1 cellular context compared by ENCODE assay signal in genomic region chr2:86068098-86069047, GRCh38.
TF ChIP-seq lines count a peak whose summit lies in the region.

No MANE protein-coding gene starts in this region.

TF ChIP-seq in GM12878, 131 proteins besides CTCF, POLR2A, EP300 and RAD21 (continued from another document):
- no peak for TF ChIP-seq HSF1 (IDR thresholded peaks at IDR 0.05; ENCODE audit: low read depth, low read length)
- peak; percentile 6; the same call in 1 of the 2 replicates for TF ChIP-seq RUNX3 (IDR thresholded peaks at IDR 0.05; ENCODE audit: low read length)
- TF ChIP-seq RELB (IDR thresholded peaks at IDR 0.05; ENCODE audit: low read depth) = no peak
TF ChIP-seq in GM12878: peak in this region for 6.
